In genomic region chr17:77327566-77328463, GRCh38 we compare ENCODE assay signal across 11 cellular contexts.
A peak's percentile ranks its signal among the peaks of the same experiment; 100 is the strongest.
DNase-seq lines count a peak whose midpoint lies in the region; ATAC-seq and TF ChIP-seq lines count a peak whose summit lies in the region.
"Had no signal": no experiment of that assay in that cellular context is flagged by ENCODE, and none has a peak within 500 bp of the region (broad histone marks: within the 10 kb centered on the region; RNA-seq: fewer than 3 reads in every experiment).

No MANE protein-coding gene starts in this region.

- H3K56ac ChIP-seq in IMR-90 (ENCODE audit: extremely low read depth, insufficient read depth, low read length) (no peak overlapping the region), mesendoderm (ENCODE audit: low read length) (no peak overlapping the region)

- H4K91ac ChIP-seq in IMR-90 (ENCODE audit: insufficient read depth, low read depth, low read length) = peak overlapping the region; percentile 33; the same call in 1 of the 2 replicates

- H3K4me1 ChIP-seq in BLaER1 = peaks cover 100% of the 10 kb centered on the region
- H3K4me1 ChIP-seq in IMR-90 (ENCODE audit: control insufficient read depth, insufficient read depth, low read length) = peaks cover 22% of the 10 kb centered on the region
- H3K4me1 ChIP-seq in osteoblast (ENCODE audit: insufficient read depth, low read length) = peaks cover 40% of the 10 kb centered on the region
- peaks cover under 1% of the 10 kb centered on the region for H3K4me1 ChIP-seq in mesendoderm (ENCODE audit: control insufficient read depth, low read depth, low read length)

- no peak overlapping the region for H4K5ac ChIP-seq in IMR-90 (ENCODE audit: low read depth, low read length)
- no peak overlapping the region for H4K5ac ChIP-seq in mesendoderm (ENCODE audit: low read length)

- dilution Hi-C loops in IMR-90 (cut with HindIII; ENCODE audit: low sequenced_read_pairs, unreplicated experiment) = no loop called here

- no peak overlapping the region for H3K9ac ChIP-seq in BLaER1
- no peak overlapping the region for H3K9ac ChIP-seq in IMR-90 (ENCODE audit: low read depth, low read length)
- no peak overlapping the region for H3K9ac ChIP-seq in mesendoderm (ENCODE audit: low read length)

- H3K9me1 ChIP-seq in IMR-90 (ENCODE audit: insufficient read depth, low read length) = peaks cover 14% of the 10 kb centered on the region

- H2AK5ac ChIP-seq in IMR-90 (ENCODE audit: low read depth, low read length) (peak overlapping the region; percentile 37), mesendoderm (ENCODE audit: low read length) (no peak overlapping the region)

- H3K23ac ChIP-seq in IMR-90 (ENCODE audit: low read depth, low read length) = no peak overlapping the region
- no peak overlapping the region for H3K23ac ChIP-seq in mesendoderm (ENCODE audit: low read length)

- TF ChIP-seq CTCF in IMR-90 (conservative IDR thresholded peaks at IDR 0.05; ENCODE audit: low read depth, low read length) (no peak), glutamatergic neuron (IDR thresholded peaks at IDR 0.05; ENCODE audit: partially characterized antibody, unreplicated experiment) (no peak), osteoblast (IDR thresholded peaks at IDR 0.05; ENCODE audit: extremely low read depth, low read depth, low read length) (no peak)

- H3K36me3 ChIP-seq in BLaER1 (no peaks in the 10 kb centered on the region), IMR-90 (ENCODE audit: control insufficient read depth, insufficient read depth, low read length) (no peaks in the 10 kb centered on the region; the same call in 1 of the 2 replicates), osteoblast (ENCODE audit: insufficient read depth, low read length) (peaks cover 31% of the 10 kb centered on the region), mesendoderm (ENCODE audit: control insufficient read depth, insufficient read depth, low read length) (no peaks in the 10 kb centered on the region)

- H3K27ac ChIP-seq in BLaER1 = no peak overlapping the region
- H3K27ac ChIP-seq in IMR-90 (ENCODE audit: insufficient read depth, low read length) = no peak overlapping the region
- H3K27ac ChIP-seq in osteoblast (ENCODE audit: low read depth, low read length) = peak overlapping the region; percentile 99
- H3K27ac ChIP-seq in mesendoderm (ENCODE audit: low read depth, low read length) = no peak overlapping the region

- TF ChIP-seq RAD21 in IMR-90 (IDR thresholded peaks at IDR 0.05; ENCODE audit: low read length) = no peak

- 80% methylated on average over 9 of the region's 29 CpGs; no CpG with 5 or more reads in 1 of the 2 experiments for WGBS in IMR-90 (ENCODE audit: extremely low coverage in 2 of 2, insufficient read length in 1 of 2), 2 experiments
- WGBS in mesendoderm (ENCODE audit: extremely low coverage, insufficient coverage, low lambda C conversion rate) = no CpG with 5 or more reads among the region's 29 CpGs

- H3K27ac Mint-ChIP-seq in glutamatergic neuron (ENCODE audit: unreplicated experiment) = peak overlapping the region; percentile 52
- H3K27ac Mint-ChIP-seq in activated T-helper 1 cell treated with anti-CD3 and anti-CD28 coated beads, Interleukin-12 subunit alpha, Interleukin-12 subunit beta, Interleukin-2, Interleukin-4 antibody, amounts not matched to agents 30 ng/mL and 10 ng/mL and 1 ng/mL, durations not matched to agents 14 hours and 24 hours and 36 hours = no peak overlapping the region

- no peaks in the 10 kb centered on the region for H3K36me3 Mint-ChIP-seq in glutamatergic neuron (ENCODE audit: unreplicated experiment)
- no peaks in the 10 kb centered on the region for H3K36me3 Mint-ChIP-seq in activated T-helper 1 cell treated with anti-CD3 and anti-CD28 coated beads, Interleukin-12 subunit alpha, Interleukin-12 subunit beta, Interleukin-2, Interleukin-4 antibody, amounts not matched to agents 30 ng/mL and 10 ng/mL and 1 ng/mL, durations not matched to agents 14 hours and 24 hours and 36 hours (ENCODE audit: low read depth)
- H3K36me3 Mint-ChIP-seq: T-cell had no signal

- intact Hi-C loops in IMR-90 (cut with micrococcal nuclease) = no loop called here
- intact Hi-C loops in activated T-helper 1 cell treated with anti-CD3 and anti-CD28 coated beads, Interleukin-12 subunit alpha, Interleukin-12 subunit beta, Interleukin-2, Interleukin-4 antibody, amounts not matched to agents 30 ng/mL and 10 ng/mL and 1 ng/mL, durations not matched to agents 14 hours and 24 hours and 36 hours (cut with micrococcal nuclease) = no loop called here

- H4K8ac ChIP-seq in IMR-90 (ENCODE audit: low read depth in 2 of 2, low read length in 2 of 2) (no peak overlapping the region), mesendoderm (ENCODE audit: low read depth, low read length) (no peak overlapping the region)

- H3K27me3 ChIP-seq in BLaER1 (no peaks in the 10 kb centered on the region), IMR-90 (ENCODE audit: control insufficient read depth, insufficient read depth, low read length) (no peaks in the 10 kb centered on the region), osteoblast (ENCODE audit: insufficient read depth, low read length) (no peaks in the 10 kb centered on the region), mesendoderm (ENCODE audit: insufficient read depth, low read length, poor library complexity) (no peaks in the 10 kb centered on the region)

- H2AK9ac ChIP-seq in IMR-90 (replicated peaks; ENCODE audit: low read depth, low read length, poor library complexity) = no peak overlapping the region

- H2AFZ ChIP-seq in IMR-90 (replicated peaks; ENCODE audit: low read length, poor library complexity) (no peak overlapping the region), osteoblast (ENCODE audit: low read length) (no peak overlapping the region)

- ATAC-seq in IMR-90 (ENCODE audit: low read depth) (no peak), HG03095 (IDR thresholded peaks at IDR 0.05; ENCODE audit: unreplicated experiment) (no peak)
- ATAC-seq: T-cell had no signal

- H2BK120ac ChIP-seq in IMR-90 (ENCODE audit: low read depth, low read length) (no peak overlapping the region), mesendoderm (ENCODE audit: low read depth, low read length) (no peak overlapping the region)

- H3K4me3 Mint-ChIP-seq in glutamatergic neuron (ENCODE audit: unreplicated experiment) = no peak overlapping the region
- H3K4me3 Mint-ChIP-seq in activated T-helper 1 cell treated with anti-CD3 and anti-CD28 coated beads, Interleukin-12 subunit alpha, Interleukin-12 subunit beta, Interleukin-2, Interleukin-4 antibody, amounts not matched to agents 30 ng/mL and 10 ng/mL and 1 ng/mL, durations not matched to agents 14 hours and 24 hours and 36 hours = no peak overlapping the region

- no peaks in the 10 kb centered on the region for H3K9me3 ChIP-seq in BLaER1
- H3K9me3 ChIP-seq in IMR-90 (ENCODE audit: control insufficient read depth, insufficient read depth, low read length) = peaks cover 4% of the 10 kb centered on the region; the same call in 1 of the 2 replicates
- H3K9me3 ChIP-seq in osteoblast (ENCODE audit: low read depth, low read length) = peaks cover 4% of the 10 kb centered on the region

- H3K79me1 ChIP-seq in IMR-90 (ENCODE audit: low read depth in 1 of 2, low read length in 2 of 2) (peaks cover 36 to 71% of the 10 kb centered on the region in 2 experiments), mesendoderm (ENCODE audit: low read length) (peaks cover 7% of the 10 kb centered on the region)

- no peak for DNase-seq in IMR-90
- no peak for DNase-seq in glutamatergic neuron
- peak; percentile 37 for DNase-seq in osteoblast (ENCODE audit: insufficient read length, low spot score, missing footprints)
- DNase-seq in activated T-helper 1 cell treated with anti-CD3 and anti-CD28 coated beads, Interleukin-12 subunit alpha, Interleukin-12 subunit beta, Interleukin-2, Interleukin-4 antibody, amounts not matched to agents 30 ng/mL and 10 ng/mL and 1 ng/mL, durations not matched to agents 14 hours and 24 hours and 36 hours (ENCODE audit: low spot score) = no peak
- DNase-seq in DMS79 (lab: John Stamatoyannopoulos, UW) = no peak
- DNase-seq in mesendoderm = no peak
- DNase-seq: NCI-H1092 treated with DMSO at 0.1 percent for 48 hours had no signal

- TF ChIP-seq POLR2A in IMR-90 (IDR thresholded peaks at IDR 0.05; ENCODE audit: low read depth, low read length) = no peak

- POLR2A ChIA-PET in IMR-90 (lab: Charles Lee; ENCODE audit: unreplicated experiment) = no interaction called here

- no peak overlapping the region; the same call in 1 of the 2 replicates for H3K4ac ChIP-seq in IMR-90 (ENCODE audit: low read depth, low read length)
- H3K4ac ChIP-seq in mesendoderm (ENCODE audit: low read depth, low read length) = no peak overlapping the region

- peak overlapping the region; percentile 100 for H3K4me2 ChIP-seq in BLaER1
- no peak overlapping the region for H3K4me2 ChIP-seq in IMR-90 (ENCODE audit: low read depth, low read length)
- no peak overlapping the region for H3K4me2 ChIP-seq in osteoblast (ENCODE audit: insufficient read depth, low read length)
- no peak overlapping the region for H3K4me2 ChIP-seq in mesendoderm (ENCODE audit: low read length)
- H3K4me2 ChIP-seq: smooth muscle cell had no signal

- H2BK5ac ChIP-seq in IMR-90 (ENCODE audit: low read depth, low read length, poor library complexity, severe bottlenecking) = no peak overlapping the region
- H2BK5ac ChIP-seq in mesendoderm (ENCODE audit: low read length) = no peak overlapping the region

- H3K79me2 ChIP-seq in osteoblast (ENCODE audit: insufficient read depth, low read length) (peaks cover 86% of the 10 kb centered on the region), mesendoderm (ENCODE audit: control insufficient read depth, insufficient read depth, low read length) (peaks cover 5% of the 10 kb centered on the region)

- CTCF ChIA-PET in IMR-90 (lab: Yijun Ruan, JAX) = no interaction called here

- H3K14ac ChIP-seq in IMR-90 (replicated peaks; ENCODE audit: low read depth, low read length) = no peak overlapping the region; the same call in 1 of the 2 replicates

- H2BK15ac ChIP-seq in IMR-90 (ENCODE audit: low read depth, low read length) (no peak overlapping the region), mesendoderm (replicated peaks; ENCODE audit: low read depth) (no peak overlapping the region)

- H3K4me3 ChIP-seq in BLaER1 = no peak overlapping the region
- H3K4me3 ChIP-seq in IMR-90 (ENCODE audit: insufficient read depth, low read depth, low read length) = no peak overlapping the region
- no peak overlapping the region for H3K4me3 ChIP-seq in osteoblast (ENCODE audit: insufficient read depth, low read length)
- no peak overlapping the region for H3K4me3 ChIP-seq in mesendoderm (ENCODE audit: low read length)
- H3K4me3 ChIP-seq: smooth muscle cell had no signal

- H3K18ac ChIP-seq in IMR-90 (ENCODE audit: low read depth, low read length) (no peak overlapping the region), mesendoderm (ENCODE audit: low read length) (no peak overlapping the region)

- H3K27me3 Mint-ChIP-seq in glutamatergic neuron (ENCODE audit: unreplicated experiment) = peaks cover 11% of the 10 kb centered on the region
- H3K27me3 Mint-ChIP-seq in activated T-helper 1 cell treated with anti-CD3 and anti-CD28 coated beads, Interleukin-12 subunit alpha, Interleukin-12 subunit beta, Interleukin-2, Interleukin-4 antibody, amounts not matched to agents 30 ng/mL and 10 ng/mL and 1 ng/mL, durations not matched to agents 14 hours and 24 hours and 36 hours (ENCODE audit: insufficient read depth) = peaks cover 2% of the 10 kb centered on the region
- H3K27me3 Mint-ChIP-seq: T-cell had no signal

- in situ Hi-C loops in IMR-90 (cut with MboI; ENCODE audit: low sequenced_read_pairs) = loop anchor here (5.0 kb wide), 1 partner anchor 169 kb away; no protein-coding TSS in a partner anchor

- H3K9me3 Mint-ChIP-seq in glutamatergic neuron (ENCODE audit: unreplicated experiment) = peaks cover 4% of the 10 kb centered on the region
- H3K9me3 Mint-ChIP-seq in activated T-helper 1 cell treated with anti-CD3 and anti-CD28 coated beads, Interleukin-12 subunit alpha, Interleukin-12 subunit beta, Interleukin-2, Interleukin-4 antibody, amounts not matched to agents 30 ng/mL and 10 ng/mL and 1 ng/mL, durations not matched to agents 14 hours and 24 hours and 36 hours = peaks cover 4% of the 10 kb centered on the region
- H3K9me3 Mint-ChIP-seq: T-cell had no signal

- no peak overlapping the region for H2BK20ac ChIP-seq in IMR-90 (ENCODE audit: low read depth, low read length)

- H3K4me1 Mint-ChIP-seq in glutamatergic neuron (ENCODE audit: low read depth, unreplicated experiment) = peaks cover 21% of the 10 kb centered on the region
- peaks cover 56% of the 10 kb centered on the region for H3K4me1 Mint-ChIP-seq in activated T-helper 1 cell treated with anti-CD3 and anti-CD28 coated beads, Interleukin-12 subunit alpha, Interleukin-12 subunit beta, Interleukin-2, Interleukin-4 antibody, amounts not matched to agents 30 ng/mL and 10 ng/mL and 1 ng/mL, durations not matched to agents 14 hours and 24 hours and 36 hours (ENCODE audit: low read depth)

- H4K20me1 ChIP-seq in BLaER1 = peaks cover 50% of the 10 kb centered on the region
- peaks cover 19% of the 10 kb centered on the region for H4K20me1 ChIP-seq in IMR-90 (ENCODE audit: insufficient read depth, low read length)
- peaks cover 72% of the 10 kb centered on the region for H4K20me1 ChIP-seq in osteoblast (ENCODE audit: insufficient read depth, low read length)

- no TSS peak for BruUV-seq in IMR-90 (replicated peaks; lab: Mats Ljungman, UMichigan)
